In genomic region chrX:154304901-154305300, GRCh38 we compare ENCODE assay signal across 22 cellular contexts. TPM values are rescaled to one million over a fixed set of nuclear protein-coding genes. Genes with fewer than 3 reads are reported as not detected.
"Had no signal": no experiment of that assay in that cellular context is flagged by ENCODE, and none has a peak within 500 bp of the region (broad histone marks: within the 10 kb centered on the region; RNA-seq: fewer than 3 reads in every experiment).

No MANE protein-coding gene starts in this region.

- DNase-seq: activated CD4-positive, alpha-beta T cell treated with anti-CD3 and anti-CD28 coated beads, Interleukin-2, amount 50 U/mL, for 4 hours; activated naive CD4-positive, alpha-beta T cell treated with Interleukin-2 at 50 U/mL for 16 hours; activated T-cell treated with anti-CD3 and anti-CD28 coated beads for 4 hours; hippocampal formation; kidney; mesenchymal stem cell; naive thymus-derived CD8-positive, alpha-beta T cell; stimulated activated CD4-positive, alpha-beta T cell treated with anti-CD3 and anti-CD28 coated beads, Interleukin-12 subunit alpha, Interleukin-12 subunit beta, amount 100 ng/mL, for 4 hours; stimulated activated CD4-positive, alpha-beta T cell treated with anti-CD3 and anti-CD28 coated beads, Interleukin-2, amount 100 ng/mL, for 24 hours; stomach; thyroid gland had no signal

- H3K4me3 Mint-ChIP-seq: activated T-helper 17 cell treated with anti-CD3 and anti-CD28 coated beads, Interleukin-2, amount 50 U/mL, for 72 hours had no signal

- H3K9me3 Mint-ChIP-seq: activated T-helper 17 cell treated with anti-CD3 and anti-CD28 coated beads, Interleukin-2, amount 50 U/mL, for 72 hours; naive thymus-derived CD8-positive, alpha-beta T cell had no signal

- H3K27ac ChIP-seq: cardiac muscle cell, esophagus muscularis mucosa, stomach, thyroid gland had no signal

- H3K36me3 Mint-ChIP-seq: naive thymus-derived CD8-positive, alpha-beta T cell had no signal

- FAIRE-seq: colon, kidney had no signal

- H3K4me3 ChIP-seq: cardiac muscle cell, esophagus muscularis mucosa, stomach, thyroid gland had no signal

- H3K27me3 Mint-ChIP-seq: activated T-helper 17 cell treated with anti-CD3 and anti-CD28 coated beads, Interleukin-2, amount 50 U/mL, for 72 hours; naive thymus-derived CD8-positive, alpha-beta T cell had no signal

- H3K4me1 ChIP-seq: thyroid gland had no signal

- H3K27me3 ChIP-seq: cardiac muscle cell, thyroid gland had no signal

- H3K36me3 ChIP-seq: cardiac muscle cell, esophagus muscularis mucosa, stomach, thyroid gland had no signal

- H3K9me3 ChIP-seq: esophagus muscularis mucosa, stomach, thyroid gland had no signal

- H3K27ac Mint-ChIP-seq: activated T-helper 17 cell treated with anti-CD3 and anti-CD28 coated beads, Interleukin-2, amount 50 U/mL, for 72 hours had no signal

RNA-seq across cellular contexts. Expression of gene TKTL1, which starts 9.3 kb away (rescaled TPM):
- total RNA-seq: cardiac muscle cell, esophagus muscularis mucosa, glomerular endothelial cell, mucosa of gallbladder, osteocyte, pulmonary artery endothelial cell, stomach had no signal
- polyA plus RNA-seq: cardiac muscle cell, liver, stomach had no signal

RNA-seq across cellular contexts. Expression of gene TEX28, which starts 10.0 kb away (rescaled TPM):
- total RNA-seq: activated T-helper 17 cell treated with anti-CD3 and anti-CD28 coated beads, Interleukin-2, amount 50 U/mL, for 72 hours; cardiac muscle cell; esophagus muscularis mucosa; glomerular endothelial cell; kidney; liver; mucosa of gallbladder; naive thymus-derived CD8-positive, alpha-beta T cell; osteocyte; pulmonary artery endothelial cell; stomach; T-helper 2 cell treated with Interferon-gamma antibody and Interleukin-4, amounts not matched to agents 100 ng/mL and 5 ng/mL, for 36 hours; thyroid gland; urinary bladder had no signal
- polyA plus RNA-seq: cardiac muscle cell; liver; naive thymus-derived CD8-positive, alpha-beta T cell; stomach; urinary bladder had no signal

RNA-seq across cellular contexts. Expression of gene OPN1MW3, which starts 47.5 kb away (rescaled TPM):
- total RNA-seq: activated T-helper 17 cell treated with anti-CD3 and anti-CD28 coated beads, Interleukin-2, amount 50 U/mL, for 72 hours; cardiac muscle cell; esophagus muscularis mucosa; glomerular endothelial cell; kidney; liver; mucosa of gallbladder; naive thymus-derived CD8-positive, alpha-beta T cell; osteocyte; pulmonary artery endothelial cell; stomach; T-helper 2 cell treated with Interferon-gamma antibody and Interleukin-4, amounts not matched to agents 100 ng/mL and 5 ng/mL, for 36 hours; thyroid gland; urinary bladder had no signal
- polyA plus RNA-seq: cardiac muscle cell; liver; naive thymus-derived CD8-positive, alpha-beta T cell; stomach; urinary bladder had no signal
